In the genomic region with DNA sequence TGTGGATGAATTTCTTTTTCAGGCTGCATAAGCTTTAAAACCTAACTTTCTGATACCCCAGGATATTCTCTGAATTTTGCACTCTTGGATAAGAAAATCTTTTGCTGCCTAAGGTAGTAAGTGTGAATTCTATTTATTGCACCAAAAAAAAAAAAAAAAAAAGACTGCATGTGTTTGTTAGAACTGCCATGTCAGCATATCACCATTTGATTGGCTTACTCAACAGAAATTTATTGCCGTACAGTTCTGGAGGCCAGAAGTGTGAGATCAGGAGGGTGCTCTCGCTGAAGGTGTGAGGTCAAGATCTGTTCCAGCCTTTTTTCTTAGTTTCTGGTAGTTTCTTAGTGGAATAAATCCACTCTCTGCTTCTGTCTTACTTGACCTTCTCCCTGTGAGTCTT, we compare ENCODE assay signal across 20 cellular contexts.
DNase-seq lines count a peak whose midpoint lies in the region; ATAC-seq, FAIRE-seq and TF ChIP-seq lines count a peak whose summit lies in the region.
"Had no signal": no experiment of that assay in that cellular context is flagged by ENCODE, and none has a peak within 500 bp of the region (broad histone marks: within the 10 kb centered on the region; RNA-seq: fewer than 3 reads in every experiment).

No MANE protein-coding gene starts in this region.

- H3K9me3 ChIP-seq in A549 = no peaks in the 10 kb centered on the region
- peaks cover 5% of the 10 kb centered on the region; the same call in 1 of the 2 replicates for H3K9me3 ChIP-seq in IMR-90 (ENCODE audit: control insufficient read depth, insufficient read depth, low read length)
- no peaks in the 10 kb centered on the region for H3K9me3 ChIP-seq in H1 (ENCODE audit: insufficient read depth in 2 of 2, low read depth in 1 of 2, low read length in 1 of 2)
- H3K9me3 ChIP-seq: Caco-2 had no signal

- peaks cover 2% of the 10 kb centered on the region; the same call in 1 of the 2 replicates for H3K23me2 ChIP-seq in H1 (ENCODE audit: low read depth, low read length)

- no peak overlapping the region for H2BK120ac ChIP-seq in IMR-90 (ENCODE audit: low read depth, low read length)
- no peak overlapping the region for H2BK120ac ChIP-seq in H1 (replicated peaks; ENCODE audit: low read depth, low read length)

- H3K4ac ChIP-seq in IMR-90 (ENCODE audit: low read depth, low read length) (no peak overlapping the region), H1 (replicated peaks; ENCODE audit: insufficient read length, low read depth, low read length) (no peak overlapping the region)

- in situ Hi-C loops in IMR-90 (cut with MboI; ENCODE audit: low sequenced_read_pairs) = no loop called here

- H3K56ac ChIP-seq in IMR-90 (ENCODE audit: extremely low read depth, insufficient read depth, low read length) (no peak overlapping the region), H1 (replicated peaks; ENCODE audit: insufficient read length, low read depth, low read length) (no peak overlapping the region)

- H3K18ac ChIP-seq in IMR-90 (ENCODE audit: low read depth, low read length) = no peak overlapping the region
- H3K18ac ChIP-seq in H1 (ENCODE audit: extremely low read depth, low read length) = no peak overlapping the region

- H3K9ac ChIP-seq in IMR-90 (ENCODE audit: low read depth, low read length) = no peak overlapping the region
- no peak overlapping the region for H3K9ac ChIP-seq in H1 (replicated peaks in 1 of 4; ENCODE audit: extremely low read depth in 1 of 4, low read depth in 3 of 4, low read length in 3 of 4)
- H3K9ac ChIP-seq: BLaER1 treated with 17β-estradiol and CSF1 and Interleukin-3, amounts not matched to agents 10 nM and 100 nM had no signal

- intact Hi-C loops in IMR-90 (cut with micrococcal nuclease) = no loop called here

- TF ChIP-seq CTCF in A549 (IDR thresholded peaks at IDR 0.05) (no peak), IMR-90 (conservative IDR thresholded peaks at IDR 0.05; ENCODE audit: low read depth, low read length) (no peak), H1 (IDR thresholded peaks at IDR 0.05; ENCODE audit: control extremely low read depth in 1 of 3, insufficient read depth in 1 of 3, low read depth in 1 of 3, low read length in 3 of 3) (no peak)

- no peak overlapping the region for H2BK5ac ChIP-seq in IMR-90 (ENCODE audit: low read depth, low read length, poor library complexity, severe bottlenecking)
- H2BK5ac ChIP-seq in H1 (ENCODE audit: low read depth, low read length) = no peak overlapping the region

- H2AK5ac ChIP-seq in IMR-90 (ENCODE audit: low read depth, low read length) (no peak overlapping the region), H1 (ENCODE audit: low read depth, low read length) (no peak overlapping the region)

- no peak overlapping the region for H3K14ac ChIP-seq in IMR-90 (replicated peaks; ENCODE audit: low read depth, low read length)
- H3K14ac ChIP-seq in H1 (ENCODE audit: insufficient read length) = no peak overlapping the region

- H3K9me1 ChIP-seq in IMR-90 (ENCODE audit: insufficient read depth, low read length) = no peaks in the 10 kb centered on the region

- H3K79me1 ChIP-seq in IMR-90 (ENCODE audit: low read depth in 1 of 2, low read length in 2 of 2) (no peaks in the 10 kb centered on the region), H1 (ENCODE audit: low read depth, low read length) (no peaks in the 10 kb centered on the region)

- no peak for ATAC-seq in A549
- ATAC-seq in IMR-90 (ENCODE audit: low read depth) = no peak
- ATAC-seq in GM18858 (IDR thresholded peaks at IDR 0.05; ENCODE audit: unreplicated experiment) = no peak
- ATAC-seq: CD8-positive, alpha-beta T cell had no signal

- DNase-seq in A549 (ENCODE audit: low read depth in 1 of 2, low spot score in 1 of 2) (no peak), IMR-90 (no peak), H1 (ENCODE audit: low read depth in 1 of 2, low spot score in 2 of 2) (no peak), occipital lobe (lab: John Stamatoyannopoulos, UW) (no peak), NCI-H2029 (lab: John Stamatoyannopoulos, UW) (no peak)
- DNase-seq: 8988T; AML-193; Caco-2; Calu3; CD4-positive, alpha-beta T cell; CD8-positive, alpha-beta T cell; DMS79 treated with DMSO at 0.1 percent for 48 hours; GF-D8 had no signal

- H2BK12ac ChIP-seq in H1 (ENCODE audit: low read depth, low read length) = no peak overlapping the region

- no peak overlapping the region for H3K23ac ChIP-seq in IMR-90 (ENCODE audit: low read depth, low read length)
- no peak overlapping the region for H3K23ac ChIP-seq in H1 (ENCODE audit: insufficient read length)

- H3K36me3 ChIP-seq in IMR-90 (ENCODE audit: control insufficient read depth, insufficient read depth, low read length) = no peaks in the 10 kb centered on the region
- no peaks in the 10 kb centered on the region for H3K36me3 ChIP-seq in H1 (ENCODE audit: control insufficient read depth in 2 of 4, insufficient read depth in 4 of 4, low read length in 3 of 4)

- H3K4me3 ChIP-seq in A549 (no peak overlapping the region), IMR-90 (ENCODE audit: insufficient read depth, low read depth, low read length) (no peak overlapping the region), H1 (ENCODE audit: extremely low read depth in 1 of 4, insufficient read depth in 2 of 4, low read depth in 3 of 4, low read length in 4 of 4) (no peak overlapping the region)
- H3K4me3 ChIP-seq: BLaER1 treated with 17β-estradiol and CSF1 and Interleukin-3, amounts not matched to agents 10 nM and 100 nM had no signal

- dilution Hi-C loops in IMR-90 (cut with HindIII; ENCODE audit: low sequenced_read_pairs, unreplicated experiment) = no loop called here

- TF ChIP-seq EP300 in A549 (IDR thresholded peaks at IDR 0.05) (no peak), H1 (IDR thresholded peaks at IDR 0.05; ENCODE audit: borderline replicate concordance in 1 of 2, low read depth in 2 of 2, low read length in 2 of 2) (no peak)

- H3K4me2 ChIP-seq in A549 (no peak overlapping the region), IMR-90 (ENCODE audit: low read depth, low read length) (no peak overlapping the region), H1 (ENCODE audit: insufficient read depth in 1 of 2, low read depth in 2 of 2, low read length in 2 of 2) (no peak overlapping the region)
- H3K4me2 ChIP-seq: BLaER1 treated with 17β-estradiol and CSF1 and Interleukin-3, amounts not matched to agents 10 nM and 100 nM had no signal

- FAIRE-seq in A549 (lab: Jason Lieb, UNC) (no peak), H1 (lab: Jason Lieb, UNC) (no peak)
- FAIRE-seq: A204.1, D721Med, G401.6, GM12891 had no signal

- no peak overlapping the region for H2AK9ac ChIP-seq in IMR-90 (replicated peaks; ENCODE audit: low read depth, low read length, poor library complexity)

- H3K27ac ChIP-seq in A549 = no peak overlapping the region
- no peak overlapping the region for H3K27ac ChIP-seq in IMR-90 (ENCODE audit: insufficient read depth, low read length)
- H3K27ac ChIP-seq in H1 (ENCODE audit: low read depth, low read length) = no peak overlapping the region
- H3K27ac ChIP-seq: BLaER1 treated with 17β-estradiol and CSF1 and Interleukin-3, amounts not matched to agents 10 nM and 100 nM; C4-2B had no signal

- H3K79me2 ChIP-seq in H1 (ENCODE audit: control insufficient read depth in 1 of 2, insufficient read depth in 2 of 2, low read length in 2 of 2) = no peaks in the 10 kb centered on the region

- no peak overlapping the region for H4K91ac ChIP-seq in IMR-90 (ENCODE audit: insufficient read depth, low read depth, low read length)
- no peak overlapping the region for H4K91ac ChIP-seq in H1 (replicated peaks; ENCODE audit: insufficient read length, low read length)

- H3K4me1 ChIP-seq in A549 = no peaks in the 10 kb centered on the region
- no peaks in the 10 kb centered on the region for H3K4me1 ChIP-seq in IMR-90 (ENCODE audit: control insufficient read depth, insufficient read depth, low read length)
- no peaks in the 10 kb centered on the region for H3K4me1 ChIP-seq in H1 (replicated peaks in 1 of 4; ENCODE audit: control insufficient read depth in 3 of 4, insufficient read depth in 4 of 4, low read length in 3 of 4)
- H3K4me1 ChIP-seq: BLaER1 treated with 17β-estradiol and CSF1 and Interleukin-3, amounts not matched to agents 10 nM and 100 nM; Caco-2 had no signal

- H4K8ac ChIP-seq in IMR-90 (ENCODE audit: low read depth in 2 of 2, low read length in 2 of 2) = no peak overlapping the region
- no peak overlapping the region for H4K8ac ChIP-seq in H1 (ENCODE audit: extremely low read depth, insufficient read depth, low read length)

- no TSS peak for BruUV-seq in IMR-90 (replicated peaks; lab: Mats Ljungman, UMichigan)

- H2AFZ ChIP-seq in IMR-90 (replicated peaks; ENCODE audit: low read length, poor library complexity) (no peak overlapping the region), H1 (ENCODE audit: low read length) (no peak overlapping the region)

- no peak overlapping the region for H2BK15ac ChIP-seq in IMR-90 (ENCODE audit: low read depth, low read length)
- H2BK15ac ChIP-seq in H1 (ENCODE audit: low read length) = no peak overlapping the region

- TF ChIP-seq POLR2A in A549 (IDR thresholded peaks at IDR 0.05; ENCODE audit: low read length) (no peak), IMR-90 (IDR thresholded peaks at IDR 0.05; ENCODE audit: low read depth, low read length) (no peak), H1 (IDR thresholded peaks at IDR 0.05; ENCODE audit: control extremely low read depth in 1 of 2, low read depth in 2 of 2, low read length in 2 of 2) (no peak)

- TF ChIP-seq RAD21 in A549 (conservative IDR thresholded peaks at IDR 0.05 in 1 of 2, IDR thresholded peaks at IDR 0.05 in 1 of 2) (no peak), IMR-90 (IDR thresholded peaks at IDR 0.05; ENCODE audit: low read length) (no peak), H1 (IDR thresholded peaks at IDR 0.05 in 1 of 2, conservative IDR thresholded peaks at IDR 0.05 in 1 of 2; ENCODE audit: low read depth in 2 of 2, low read length in 2 of 2) (no peak)

- CTCF ChIA-PET in A549 (lab: Yijun Ruan, JAX) = interaction anchor here (0.7 kb wide), 1 partner anchor 35 kb away, joined by 4 read pairs; no protein-coding TSS in a partner anchor
- CTCF ChIA-PET in IMR-90 (lab: Yijun Ruan, JAX) = no interaction called here
- CTCF ChIA-PET in H1 (lab: Charles Lee; ENCODE audit: partially characterized antibody) = no interaction called here

- H4K20me1 ChIP-seq in IMR-90 (ENCODE audit: insufficient read depth, low read length) (no peaks in the 10 kb centered on the region), H1 (replicated peaks in 1 of 2; ENCODE audit: control insufficient read depth in 1 of 2, insufficient read depth in 2 of 2, low read length in 2 of 2) (no peaks in the 10 kb centered on the region)
- H4K20me1 ChIP-seq: BLaER1 treated with 17β-estradiol and CSF1 and Interleukin-3, amounts not matched to agents 10 nM and 100 nM had no signal

- H4K5ac ChIP-seq in IMR-90 (ENCODE audit: low read depth, low read length) (no peak overlapping the region), H1 (ENCODE audit: insufficient read length, low read depth, low read length) (no peak overlapping the region)

- no peak overlapping the region for H2BK20ac ChIP-seq in IMR-90 (ENCODE audit: low read depth, low read length)
- H2BK20ac ChIP-seq in H1 (ENCODE audit: low read length) = no peak overlapping the region

- H3K27me3 ChIP-seq in IMR-90 (ENCODE audit: control insufficient read depth, insufficient read depth, low read length) = no peaks in the 10 kb centered on the region
- no peaks in the 10 kb centered on the region for H3K27me3 ChIP-seq in H1 (replicated peaks in 1 of 4; ENCODE audit: control insufficient read depth in 3 of 4, extremely low read depth in 1 of 4, insufficient read depth in 3 of 4, low read length in 3 of 4)
- H3K27me3 ChIP-seq: BLaER1 treated with 17β-estradiol and CSF1 and Interleukin-3, amounts not matched to agents 10 nM and 100 nM had no signal

- POLR2A ChIA-PET in A549 (lab: Yijun Ruan, JAX) (no interaction called here), IMR-90 (lab: Charles Lee; ENCODE audit: unreplicated experiment) (no interaction called here), H1 (lab: Charles Lee; ENCODE audit: partially characterized antibody) (no interaction called here)

- WGBS in A549 (ENCODE audit: missing lambda C conversion rate) = 56% methylated on average over 2 of the region's 2 CpGs
- no CpG with 5 or more reads among the region's 2 CpGs for WGBS in IMR-90 (ENCODE audit: extremely low coverage in 2 of 2, insufficient read length in 1 of 2), 2 experiments
- 88% methylated on average over 2 of the region's 2 CpGs; no CpG with 5 or more reads in 1 of the 2 experiments for WGBS in H1 (ENCODE audit: extremely low coverage in 1 of 2, insufficient coverage in 1 of 2, insufficient read length in 1 of 2, insufficient replicate concordance in 2 of 2, low coverage in 1 of 2, low lambda C conversion rate in 2 of 2, missing lambda C conversion rate in 1 of 2), 2 experiments
